ENCODE assay signal across 23 cellular contexts in genomic region chr21:35004289-35004688, GRCh38.
"Had no signal": no experiment of that assay in that cellular context is flagged by ENCODE, and none has a peak within 500 bp of the region (broad histone marks: within the 10 kb centered on the region; RNA-seq: fewer than 3 reads in every experiment).

No MANE protein-coding gene starts in this region.

- H3K4me2 ChIP-seq: neural progenitor cell had no signal

- H3K4me1 ChIP-seq: colonic mucosa, gastroesophageal sphincter, neural progenitor cell had no signal

- H3K27ac ChIP-seq: brain microvascular endothelial cell, colonic mucosa, gastroesophageal sphincter, heart left ventricle, neural progenitor cell, psoas muscle, SK-N-MC, skin epidermis, thoracic aorta, upper lobe of left lung had no signal

- H3K27ac Mint-ChIP-seq: activated B cell treated with CpG ODN at 0.5 μM for 24 hours, neural progenitor cell had no signal

- H2AFZ ChIP-seq: neural progenitor cell had no signal

- H3K4me1 Mint-ChIP-seq: neural progenitor cell had no signal

- H3K27me3 Mint-ChIP-seq: activated B cell treated with CpG ODN at 0.5 μM for 24 hours; stimulated activated memory B cell treated with anti-CD40 and anti-IgM and Interleukin-4, amounts not matched to agents 10 μg/mL and 1 μg/mL and 100 μg/mL, for 72 hours had no signal

- ATAC-seq: gastroesophageal sphincter; heart left ventricle; left ventricle myocardium superior; psoas muscle; right cardiac atrium; stimulated activated memory B cell treated with anti-CD40 and anti-IgM and Interleukin-4, amounts not matched to agents 10 μg/mL and 1 μg/mL and 100 μg/mL, for 72 hours had no signal

- H3K27me3 ChIP-seq: brain microvascular endothelial cell, colonic mucosa, gastroesophageal sphincter, heart left ventricle, neural progenitor cell, upper lobe of left lung had no signal

- H3K4me3 ChIP-seq: colonic mucosa, gastroesophageal sphincter, heart left ventricle, neural progenitor cell, psoas muscle, SK-N-MC, skin epidermis, thoracic aorta, upper lobe of left lung had no signal

- H3K4me3 Mint-ChIP-seq: activated B cell treated with CpG ODN at 0.5 μM for 24 hours; neural progenitor cell; stimulated activated memory B cell treated with anti-CD40 and anti-IgM and Interleukin-4, amounts not matched to agents 10 μg/mL and 1 μg/mL and 100 μg/mL, for 72 hours had no signal

- H3K36me3 ChIP-seq: brain microvascular endothelial cell, colonic mucosa, gastroesophageal sphincter, neural progenitor cell, thoracic aorta, upper lobe of left lung had no signal

- H3K9me3 ChIP-seq: colonic mucosa, gastroesophageal sphincter, heart left ventricle, psoas muscle, thoracic aorta, upper lobe of left lung had no signal

- DNase-seq: activated B cell treated with CpG ODN at 0.5 μM for 24 hours; activated CD4-positive, alpha-beta T cell treated with anti-CD3 and anti-CD28 coated beads for 48 hours; activated CD8-positive, alpha-beta memory T cell treated with anti-CD3 and anti-CD28 coated beads for 24 hours; activated CD8-positive, alpha-beta memory T cell treated with anti-CD3 and anti-CD28 coated beads, Interleukin-2, amount 50 U/mL, for 48 hours; anterior cingulate cortex; brain microvascular endothelial cell; central memory CD4-positive, alpha-beta T cell; colonic mucosa; erythroblast; heart left ventricle; kidney glomerular epithelial cell; left ventricle myocardium superior; psoas muscle; right cardiac atrium; stimulated activated CD4-positive, alpha-beta T cell treated with anti-CD3 and anti-CD28 coated beads, Interleukin-4, amount 100 ng/mL, for 24 hours; upper lobe of left lung had no signal

- H3K9me3 Mint-ChIP-seq: activated B cell treated with CpG ODN at 0.5 μM for 24 hours; neural progenitor cell; stimulated activated memory B cell treated with anti-CD40 and anti-IgM and Interleukin-4, amounts not matched to agents 10 μg/mL and 1 μg/mL and 100 μg/mL, for 72 hours; T-helper 2 cell treated with Interferon-gamma antibody and Interleukin-4, amounts not matched to agents 5 μg/mL and 100 μg/mL, for 36 hours had no signal

- H3K36me3 Mint-ChIP-seq: neural progenitor cell had no signal

- H3K9ac ChIP-seq: neural progenitor cell had no signal
